12 cellular contexts compared by ENCODE assay signal in the genomic region with DNA sequence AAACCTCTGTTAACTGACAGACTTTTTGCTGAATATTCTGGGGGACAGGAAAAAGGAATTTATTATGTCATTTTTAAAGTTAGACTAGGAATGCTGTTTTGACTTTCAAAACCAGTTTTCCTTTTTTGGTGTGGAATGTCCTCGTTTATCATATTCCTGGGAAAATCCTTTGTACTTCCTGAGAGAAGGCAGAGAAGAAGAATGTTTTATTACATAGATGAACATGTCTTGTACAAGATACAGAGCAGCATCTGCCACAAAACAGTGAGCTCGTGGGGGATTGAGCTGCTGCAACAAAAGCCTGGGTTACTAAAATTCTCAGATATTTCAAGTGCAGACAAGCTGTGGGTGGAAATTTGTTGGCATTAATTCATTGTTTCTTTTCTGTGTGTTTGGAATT. TPM values are rescaled to one million over a fixed set of nuclear protein-coding genes. Genes with fewer than 3 reads are reported as not detected.
DNase-seq lines count a peak whose midpoint lies in the region; ATAC-seq, FAIRE-seq and TF ChIP-seq lines count a peak whose summit lies in the region.
"Had no signal": no experiment of that assay in that cellular context is flagged by ENCODE, and none has a peak within 500 bp of the region (broad histone marks: within the 10 kb centered on the region; RNA-seq: fewer than 3 reads in every experiment).

No MANE protein-coding gene starts in this region.

- DNase-seq in left ventricle myocardium inferior (no peak), Right ventricle myocardium superior (no peak), tibial artery (no peak), immature natural killer cell (no peak), NCI-H446 (lab: John Stamatoyannopoulos, UW) (no peak), foreskin keratinocyte (no peak)
- DNase-seq: Calu3, KBM-7, T-helper 9 cell had no signal

- H3K4me3 ChIP-seq in left ventricle myocardium inferior (peak overlapping the region; percentile 20), mesodermal cell (ENCODE audit: extremely low read depth, insufficient read depth, low read length, poor library complexity, severe bottlenecking) (no peak overlapping the region), tibial artery (peak overlapping the region; percentile 27 to 38)

- no peak for TF ChIP-seq CTCF in left ventricle myocardium inferior (IDR thresholded peaks at IDR 0.05; ENCODE audit: borderline replicate concordance)
- TF ChIP-seq CTCF in tibial artery (IDR thresholded peaks at IDR 0.05) = no peak
- no peak for TF ChIP-seq CTCF in foreskin keratinocyte (conservative IDR thresholded peaks at IDR 0.05)

- H3K4me1 ChIP-seq in left ventricle myocardium inferior = peaks cover 43% of the 10 kb centered on the region
- H3K4me1 ChIP-seq in mesodermal cell (ENCODE audit: control insufficient read depth, insufficient read depth, low read length, poor library complexity, severe bottlenecking) = peaks cover 6% of the 10 kb centered on the region
- H3K4me1 ChIP-seq in tibial artery = peaks cover 0 to 68% (median 23%) of the 10 kb centered on the region in 4 donors
- peaks cover 8% of the 10 kb centered on the region for H3K4me1 ChIP-seq in foreskin keratinocyte

- FAIRE-seq in endometrium (lab: Jason Lieb, UNC) = peak; percentile 93

- H3K9me3 ChIP-seq in left ventricle myocardium inferior (replicated peaks) = no peaks in the 10 kb centered on the region
- no peaks in the 10 kb centered on the region for H3K9me3 ChIP-seq in mesodermal cell (ENCODE audit: control insufficient read depth, low read length)
- H3K9me3 ChIP-seq in tibial artery = no peaks in the 10 kb centered on the region

- H3K9me3 Mint-ChIP-seq in immature natural killer cell = no peaks in the 10 kb centered on the region

- peaks cover 20% of the 10 kb centered on the region for H3K36me3 ChIP-seq in left ventricle myocardium inferior
- H3K36me3 ChIP-seq in mesodermal cell (ENCODE audit: control insufficient read depth, insufficient read depth, low read length) = peaks cover 5% of the 10 kb centered on the region
- no peaks in the 10 kb centered on the region for H3K36me3 ChIP-seq in tibial artery

- no peak overlapping the region for H3K4me3 Mint-ChIP-seq in immature natural killer cell

- H3K27me3 Mint-ChIP-seq in immature natural killer cell (ENCODE audit: low read depth in 3 of 3) = peaks cover 0 to 2% (median 0%) of the 10 kb centered on the region in 3 donors

- H3K27ac Mint-ChIP-seq in immature natural killer cell = no peak overlapping the region

- intact Hi-C loops in left ventricle myocardium inferior (cut with micrococcal nuclease) = no loop called here
- intact Hi-C loops in Right ventricle myocardium superior (cut with DNase I) = no loop called here
- intact Hi-C loops in tibial artery (cut with DNase I; ENCODE audit: low total_unique reads) = no loop called here

- ATAC-seq in Right ventricle myocardium superior (ENCODE audit: poor library complexity) = no peak
- no peak for ATAC-seq in foreskin keratinocyte
- ATAC-seq: esophagus mucosa had no signal

- WGBS in mesodermal cell (ENCODE audit: insufficient coverage in 2 of 2), 2 experiments = 83% methylated on average over 2 of the region's 2 CpGs

- H3K36me3 Mint-ChIP-seq in immature natural killer cell = peaks cover 0 to 10% (median 4%) of the 10 kb centered on the region in 3 donors

- H3K27ac ChIP-seq in left ventricle myocardium inferior (replicated peaks) (peak overlapping the region; percentile 63), mesodermal cell (ENCODE audit: low read depth, low read length, severe bottlenecking) (peak overlapping the region; percentile 29), tibial artery (peak overlapping the region; percentile 65 to 75), foreskin keratinocyte (no peak overlapping the region)

- H3K4me1 Mint-ChIP-seq in immature natural killer cell = peaks cover 2 to 6% of the 10 kb centered on the region in 2 donors

- H3K27me3 ChIP-seq in left ventricle myocardium inferior (ENCODE audit: low read depth) (no peaks in the 10 kb centered on the region), tibial artery (no peaks in the 10 kb centered on the region), foreskin keratinocyte (no peaks in the 10 kb centered on the region)

RNA-seq across cellular contexts. Expression of gene MCU, which starts 20.2 kb away (rescaled TPM):
- total RNA-seq in left ventricle myocardium inferior = 20.3 TPM
- 11.3 TPM for total RNA-seq in Right ventricle myocardium superior
- polyA plus RNA-seq in mesodermal cell (2013, experiment 1 of 2) = 31.1 TPM
- polyA plus RNA-seq in mesodermal cell (2013, experiment 2 of 2) = 29.1 TPM
- polyA plus RNA-seq in immature natural killer cell = 10 to 100 TPM in 2 of 3 donors, 1 to 10 TPM in 1; 9.2 to 11.6 (median 11.5) TPM
- 30.6 and 34.1 TPM in 2 replicates for total RNA-seq in foreskin keratinocyte
- polyA plus RNA-seq in foreskin keratinocyte = 20.7 and 25.1 TPM in 2 replicates
